ENCODE assay signal across 10 cellular contexts in genomic region chr12:11863988-11864387, GRCh38.
DNase-seq lines count a peak whose midpoint lies in the region; ATAC-seq, FAIRE-seq and TF ChIP-seq lines count a peak whose summit lies in the region.
"Had no signal": no experiment of that assay in that cellular context is flagged by ENCODE, and none has a peak within 500 bp of the region (broad histone marks: within the 10 kb centered on the region; RNA-seq: fewer than 3 reads in every experiment).

No MANE protein-coding gene starts in this region.

- H3K36me3 Mint-ChIP-seq in osteocyte (ENCODE audit: unreplicated experiment) = peaks cover 46% of the 10 kb centered on the region

- no peak for ATAC-seq in HepG2
- no peak for ATAC-seq in GM19324 (IDR thresholded peaks at IDR 0.05; ENCODE audit: low FRiP score, unreplicated experiment)
- no peak for ATAC-seq in GM18511 (IDR thresholded peaks at IDR 0.05; ENCODE audit: unreplicated experiment)
- ATAC-seq in HG02870 (IDR thresholded peaks at IDR 0.05; ENCODE audit: unreplicated experiment) = no peak

- H3K9ac ChIP-seq in liver (ENCODE audit: low read depth in 1 of 2, low read length in 2 of 2) = no peak overlapping the region
- H3K9ac ChIP-seq in HepG2 (ENCODE audit: insufficient read depth, low read depth, low read length) = no peak overlapping the region

- H3K27ac ChIP-seq in liver (ENCODE audit: low read depth in 1 of 2, low read length in 2 of 2) (peak overlapping the region; percentile 64 to 70), HepG2 (ENCODE audit: extremely low read length, insufficient read depth, low read length) (no peak overlapping the region)

- H3K27ac Mint-ChIP-seq in osteocyte (ENCODE audit: unreplicated experiment) = peak overlapping the region; percentile 98
- H3K27ac Mint-ChIP-seq: activated naive CD8-positive, alpha-beta T cell treated with anti-CD3 and anti-CD28 coated beads, Interleukin-2, amount 10 ng/mL, durations not matched to agents 7 days and 5 days had no signal

- TF ChIP-seq POLR2A in HepG2 (IDR thresholded peaks at IDR 0.05; ENCODE audit: insufficient read depth in 1 of 2, low read depth in 2 of 2, low read length in 2 of 2) = no peak

- CTCF ChIA-PET in HepG2 (lab: Yijun Ruan, JAX; ENCODE audit: low intra/inter-chr PET ratio, low total read pairs) = no interaction called here

- POLR2A ChIA-PET in HepG2 (lab: Yijun Ruan, JAX) = no interaction called here

- WGBS in liver = 74% methylated on average over 3 of the region's 3 CpGs
- WGBS in HepG2 (ENCODE audit: low lambda C conversion rate) = 93% methylated on average over 3 of the region's 3 CpGs

- H3K79me2 ChIP-seq in HepG2 (ENCODE audit: insufficient read depth, low read length) = no peaks in the 10 kb centered on the region

- H3K4me1 ChIP-seq in liver (ENCODE audit: control insufficient read depth in 4 of 4, insufficient read depth in 4 of 4, low read length in 3 of 4) (peaks cover 2 to 41% (median 25%) of the 10 kb centered on the region in 4 donors), HepG2 (ENCODE audit: insufficient read depth, low read length) (peaks cover 36% of the 10 kb centered on the region)

- intact Hi-C loops in HepG2 (cut with micrococcal nuclease; ENCODE audit: unreplicated experiment) = no loop called here

- no peak for TF ChIP-seq RAD21 in liver (IDR thresholded peaks at IDR 0.05)
- no peak for TF ChIP-seq RAD21 in HepG2 (CRISPR knock-in tag; IDR thresholded peaks at IDR 0.05)

- peaks cover 0 to 8% (median 2%) of the 10 kb centered on the region in 4 donors for H3K36me3 ChIP-seq in liver (ENCODE audit: control insufficient read depth in 4 of 4, insufficient read depth in 3 of 4, low read depth in 1 of 4, low read length in 3 of 4)
- 0 out of 5 replicates have a peak, but pooled peaks cover 0 to 1% of the 10 kb centered on the region in 2 experiments for H3K36me3 ChIP-seq in HepG2 (replicated peaks in 1 of 2; ENCODE audit: control insufficient read depth in 1 of 2, insufficient read depth in 2 of 2, low read length in 2 of 2)
- H3K36me3 ChIP-seq: BE2C had no signal

- no peaks in the 10 kb centered on the region for H4K20me1 ChIP-seq in HepG2 (ENCODE audit: insufficient read depth, low read length)

- no peak overlapping the region for H3K4me3 Mint-ChIP-seq in osteocyte (ENCODE audit: unreplicated experiment)
- H3K4me3 Mint-ChIP-seq: activated naive CD8-positive, alpha-beta T cell treated with anti-CD3 and anti-CD28 coated beads, Interleukin-2, amount 10 ng/mL, durations not matched to agents 7 days and 5 days had no signal

- BruUV-seq in HepG2 (replicated peaks; lab: Mats Ljungman, UMichigan) = no TSS peak

- TF ChIP-seq CTCF in liver (IDR thresholded peaks at IDR 0.05; ENCODE audit: low read depth, low read length, missing input control) = no peak
- no peak for TF ChIP-seq CTCF in HepG2 (CRISPR knock-in tag; IDR thresholded peaks at IDR 0.05)
- TF ChIP-seq CTCF in fibroblast of the aortic adventitia (IDR thresholded peaks at IDR 0.05; ENCODE audit: insufficient read depth, low read length) = no peak
- no peak for TF ChIP-seq CTCF in osteocyte (IDR thresholded peaks at IDR 0.05)

- no peak for TF ChIP-seq EP300 in HepG2 (IDR thresholded peaks at IDR 0.05; ENCODE audit: low read depth in 2 of 2, low read length in 2 of 2)
- TF ChIP-seq EP300 in HepG2 (CRISPR knock-in tag; IDR thresholded peaks at IDR 0.05; ENCODE audit: borderline replicate concordance) = no peak

- H3K4me2 ChIP-seq in HepG2 (ENCODE audit: low read depth, low read length) = no peak overlapping the region

- H3K4me3 ChIP-seq in liver (ENCODE audit: low read depth in 1 of 3, low read length in 3 of 3) = no peak overlapping the region
- H3K4me3 ChIP-seq in HepG2 (replicated peaks in 1 of 3; ENCODE audit: insufficient read depth in 1 of 3, low read depth in 2 of 3, low read length in 3 of 3) = no peak overlapping the region
- no peak overlapping the region for H3K4me3 ChIP-seq in fibroblast of the aortic adventitia (ENCODE audit: low read depth, low read length)

- H3K27me3 ChIP-seq in liver (ENCODE audit: control insufficient read depth in 4 of 4, insufficient read depth in 4 of 4, low read length in 3 of 4) = no peaks in the 10 kb centered on the region
- no peaks in the 10 kb centered on the region for H3K27me3 ChIP-seq in HepG2 (ENCODE audit: control insufficient read depth in 1 of 2, insufficient read depth in 2 of 2, low read length in 2 of 2)
- H3K27me3 ChIP-seq: BE2C had no signal

- H2AFZ ChIP-seq in HepG2 (ENCODE audit: low read length) = no peak overlapping the region

- peaks cover 30% of the 10 kb centered on the region for H3K4me1 Mint-ChIP-seq in osteocyte (ENCODE audit: unreplicated experiment)

- no peak for DNase-seq in HepG2 (ENCODE audit: low spot score)
- peak; percentile 68 for DNase-seq in fibroblast of the aortic adventitia (ENCODE audit: low read depth)
- DNase-seq in osteocyte (ENCODE audit: extremely low spot score, unreplicated experiment) = no peak
- no peak for DNase-seq in stimulated activated CD8-positive, alpha-beta memory T cell treated with anti-CD3 and anti-CD28 coated beads, Interleukin-4, amount 100 ng/mL, for 48 hours
- DNase-seq: activated naive CD8-positive, alpha-beta T cell treated with anti-CD3 and anti-CD28 coated beads, Interleukin-2, amount 10 ng/mL, durations not matched to agents 7 days and 5 days had no signal

- H3K27me3 Mint-ChIP-seq in osteocyte (ENCODE audit: unreplicated experiment) = no peaks in the 10 kb centered on the region
- H3K27me3 Mint-ChIP-seq: activated naive CD8-positive, alpha-beta T cell treated with anti-CD3 and anti-CD28 coated beads, Interleukin-2, amount 10 ng/mL, durations not matched to agents 7 days and 5 days had no signal

- H3K9me3 Mint-ChIP-seq in osteocyte (ENCODE audit: unreplicated experiment) = peaks cover 16% of the 10 kb centered on the region

- in situ Hi-C loops in HepG2 (cut with HindIII; ENCODE audit: extremely low pct_ligation_motif_present, low pct_unique_long_range_greater_than_20kb) = no loop called here

- peaks cover 0 to 10% (median 2%) of the 10 kb centered on the region in 4 donors for H3K9me3 ChIP-seq in liver (ENCODE audit: control insufficient read depth in 4 of 4, low read length in 3 of 4)
- peaks cover 10% of the 10 kb centered on the region for H3K9me3 ChIP-seq in HepG2 (ENCODE audit: low read length)
- H3K9me3 ChIP-seq: BE2C had no signal

- no peak for FAIRE-seq in HepG2 (lab: Jason Lieb, UNC)

TF ChIP-seq in liver, 16 proteins besides CTCF, POLR2A, EP300 and RAD21:
- no peak for TF ChIP-seq TAF1 (conservative IDR thresholded peaks at IDR 0.05)
- TF ChIP-seq NR2F2 (IDR thresholded peaks at IDR 0.05) = peak; percentile 20

TF ChIP-seq in HepG2, 621 proteins besides CTCF, POLR2A, EP300 and RAD21:
- no peak for TF ChIP-seq RXRB (CRISPR knock-in tag; IDR thresholded peaks at IDR 0.05; ENCODE audit: borderline replicate concordance)
